14 cellular contexts compared by ENCODE assay signal in genomic region chr10:12469345-12469744, GRCh38.
DNase-seq lines count a peak whose midpoint lies in the region; ATAC-seq and TF ChIP-seq lines count a peak whose summit lies in the region.
"Had no signal": no experiment of that assay in that cellular context is flagged by ENCODE, and none has a peak within 500 bp of the region (broad histone marks: within the 10 kb centered on the region; RNA-seq: fewer than 3 reads in every experiment).

No MANE protein-coding gene starts in this region.

- H3K9me3 Mint-ChIP-seq in MCF 10A (ENCODE audit: unreplicated experiment) (no peaks in the 10 kb centered on the region), IgD-negative memory B cell (no peaks in the 10 kb centered on the region)
- H3K9me3 Mint-ChIP-seq: T-helper 2 cell treated with Interferon-gamma antibody and Interleukin-4, amounts not matched to agents 5 μg/mL and 100 μg/mL, for 36 hours had no signal

- DNase-seq in MCF 10A (ENCODE audit: unreplicated experiment): peak; percentile 5
- DNase-seq in breast epithelium (ENCODE audit: low spot score in 2 of 2): no peak
- peak; percentile 11 for DNase-seq in SW480 (ENCODE audit: low spot score)
- no peak for DNase-seq in ovary
- DNase-seq in activated naive CD4-positive, alpha-beta T cell treated with Interleukin-2 at 50 U/mL for 16 hours: no peak
- DNase-seq: ACHN, NCI-H1417 treated with DMSO at 0.1 percent for 48 hours, NCI-H2029 had no signal

- H3K27ac ChIP-seq in breast epithelium: no peak overlapping the region
- no peak overlapping the region for H3K27ac ChIP-seq in ovary
- H3K27ac ChIP-seq: C4-2B, SK-N-MC had no signal

- H3K27me3 Mint-ChIP-seq in MCF 10A (ENCODE audit: insufficient read depth, unreplicated experiment): peaks cover 11% of the 10 kb centered on the region
- no peaks in the 10 kb centered on the region for H3K27me3 Mint-ChIP-seq in IgD-negative memory B cell

- no peaks in the 10 kb centered on the region for H3K27me3 ChIP-seq in breast epithelium
- no peaks in the 10 kb centered on the region for H3K27me3 ChIP-seq in ovary

- H3K4me1 ChIP-seq in breast epithelium: no peaks in the 10 kb centered on the region
- H3K4me1 ChIP-seq in ovary (ENCODE audit: insufficient read depth): no peaks in the 10 kb centered on the region

- no peak overlapping the region for H3K4me3 Mint-ChIP-seq in MCF 10A (ENCODE audit: unreplicated experiment)
- H3K4me3 Mint-ChIP-seq in IgD-negative memory B cell: no peak overlapping the region
- H3K4me3 Mint-ChIP-seq: T-helper 2 cell treated with Interferon-gamma antibody and Interleukin-4, amounts not matched to agents 5 μg/mL and 100 μg/mL, for 36 hours had no signal

- no peak for TF ChIP-seq POLR2A in breast epithelium (IDR thresholded peaks at IDR 0.05)
- TF ChIP-seq POLR2A in ovary (IDR thresholded peaks at IDR 0.05): no peak

- H3K4me1 Mint-ChIP-seq in MCF 10A (ENCODE audit: insufficient read depth, unreplicated experiment) (peaks cover 3% of the 10 kb centered on the region), IgD-negative memory B cell (peaks cover 32 to 41% (median 41%) of the 10 kb centered on the region in 3 donors)

- WGBS in ovary, 3 donors: 92 to 93% (median 93%) methylated on average over 5 of the region's 5 CpGs

- TF ChIP-seq CTCF in MCF 10A (IDR thresholded peaks at IDR 0.05; ENCODE audit: unreplicated experiment): no peak
- TF ChIP-seq CTCF in breast epithelium (IDR thresholded peaks at IDR 0.05): no peak
- TF ChIP-seq CTCF in ovary (IDR thresholded peaks at IDR 0.05): no peak

- intact Hi-C loops in MCF 10A (cut with micrococcal nuclease) (no loop called here), breast epithelium (cut with DNase I; ENCODE audit: low total_unique reads) (no loop called here), ovary (cut with DNase I) (loop anchor here in 1 of 4 donors (5.0 kb wide), 1 partner anchor 433 kb away; no protein-coding TSS in a partner anchor)

- ATAC-seq in GM18519 (IDR thresholded peaks at IDR 0.05; ENCODE audit: low FRiP score, unreplicated experiment): no peak
- ATAC-seq: Right ventricle myocardium inferior had no signal

- H3K27ac Mint-ChIP-seq in MCF 10A (ENCODE audit: low read depth, unreplicated experiment) (no peak overlapping the region), IgD-negative memory B cell (peak overlapping the region; percentile 39 to 49 (median 42))
- H3K27ac Mint-ChIP-seq: T-helper 2 cell treated with Interferon-gamma antibody and Interleukin-4, amounts not matched to agents 5 μg/mL and 100 μg/mL, for 36 hours had no signal

- no peak for TF ChIP-seq EP300 in ovary (IDR thresholded peaks at IDR 0.05)

- H3K36me3 Mint-ChIP-seq in MCF 10A (ENCODE audit: insufficient read depth, unreplicated experiment): no peaks in the 10 kb centered on the region
- peaks cover 2% of the 10 kb centered on the region for H3K36me3 Mint-ChIP-seq in IgD-negative memory B cell

- H3K36me3 ChIP-seq in breast epithelium (no peaks in the 10 kb centered on the region), ovary (no peaks in the 10 kb centered on the region)

- POLR2A ChIA-PET in MCF 10A (lab: Yijun Ruan, JAX): no interaction called here

- CTCF ChIA-PET in MCF 10A (lab: Yijun Ruan, JAX): no interaction called here

- H3K4me3 ChIP-seq in breast epithelium (no peak overlapping the region), ovary (no peak overlapping the region)
- H3K4me3 ChIP-seq: SK-N-MC had no signal

- BruUV-seq in MCF 10A (replicated peaks; lab: Mats Ljungman, UMichigan): no TSS peak

- no peaks in the 10 kb centered on the region for H3K9me3 ChIP-seq in breast epithelium
- H3K9me3 ChIP-seq in ovary: no peaks in the 10 kb centered on the region

Comparison
In these comparisons a context has a peak if more than half of its experiments do, and no peak if none do; other contexts are left out.
1. DNase-seq: peak in MCF 10A (single experiment) and SW480 (single experiment); none in breast epithelium (0 of 2), ovary (0 of 5) and activated naive CD4-positive, alpha-beta T cell treated with Interleukin-2 at 50 U/mL for 16 hours (single experiment).